Comparison of ENCODE assay signal across 25 cellular contexts in the genomic region with DNA sequence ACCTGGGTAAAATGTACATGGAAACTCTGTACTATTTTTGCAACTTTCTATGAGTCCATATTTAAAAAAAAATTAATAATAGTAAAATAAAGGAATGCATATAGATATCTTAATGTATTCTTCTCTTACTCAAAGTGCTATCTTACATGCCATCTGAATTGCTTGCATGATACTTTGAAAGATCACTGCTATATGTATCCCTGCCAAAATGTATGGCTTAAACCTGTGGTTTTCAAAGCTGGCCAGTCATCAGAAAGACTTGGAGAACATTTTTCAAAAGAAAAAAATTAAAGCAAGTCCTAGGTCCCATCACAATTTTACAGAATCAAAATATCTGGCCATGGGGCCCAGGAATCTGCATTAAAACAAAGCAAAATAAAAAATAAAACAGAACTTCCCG.
"Had no signal": no experiment of that assay in that cellular context is flagged by ENCODE, and none has a peak within 500 bp of the region (broad histone marks: within the 10 kb centered on the region; RNA-seq: fewer than 3 reads in every experiment).

No MANE protein-coding gene starts in this region.

- H3K27me3 ChIP-seq: brain microvascular endothelial cell, MG63 had no signal

- H3K27ac ChIP-seq: brain microvascular endothelial cell had no signal

- H3K36me3 Mint-ChIP-seq: WTC11 had no signal

- H3K36me3 ChIP-seq: brain microvascular endothelial cell had no signal

- H3K9me3 ChIP-seq: MG63 had no signal

- ATAC-seq: activated CD8-positive, alpha-beta T cell treated with anti-CD3 and anti-CD28 coated beads, Interleukin-2, amount 10 ng/mL, durations not matched to agents 7 days and 5 days; activated naive CD4-positive, alpha-beta T cell treated with anti-CD3 and anti-CD28 coated beads, Interleukin-2, amount 50 U/mL, for 72 hours; activated naive CD8-positive, alpha-beta T cell treated with anti-CD3 and anti-CD28 coated beads, Interleukin-2, amount 50 U/mL, for 24 hours; WTC11 had no signal

- DNase-seq: activated CD4-positive, alpha-beta T cell treated with anti-CD3 and anti-CD28 coated beads for 48 hours; activated CD4-positive, alpha-beta T cell treated with anti-CD3 and anti-CD28 coated beads, Interleukin-2, amount 50 U/mL, for 4 hours; activated CD4-positive, CD25-positive, alpha-beta regulatory T cell treated with anti-CD3 and anti-CD28 coated beads, Interleukin-2, amount 50 U/mL, for 72 hours; activated CD8-positive, alpha-beta memory T cell treated with anti-CD3 and anti-CD28 coated beads, Interleukin-2, amount 50 U/mL, for 48 hours; activated CD8-positive, alpha-beta T cell treated with anti-CD3 and anti-CD28 coated beads, Interleukin-2, amount 10 ng/mL, durations not matched to agents 7 days and 5 days; activated effector memory CD4-positive, alpha-beta T cell treated with Interleukin-2 at 50 U/mL for 16 hours; activated naive CD4-positive, alpha-beta T cell treated with Interleukin-2 at 50 U/mL for 16 hours; activated naive CD8-positive, alpha-beta T cell treated with anti-CD3 and anti-CD28 coated beads, Interleukin-2, amount 50 U/mL, for 24 hours; activated T-cell treated with anti-CD3 and anti-CD28 coated beads, Interleukin-2, amount 50 U/mL, for 1 hour; brain microvascular endothelial cell; cerebellar nuclear complex; MG63; MV-4-11; NCI-H1092 treated with DMSO at 0.1 percent for 48 hours; NCI-H1417 treated with DMSO at 0.1 percent for 48 hours; NCI-H1694 treated with DMSO at 0.1 percent for 48 hours; NCI-H2029 treated with DMSO at 0.1 percent for 48 hours; NCI-H345; NCI-H510A; NCI-H526 treated with DMSO at 0.1 percent for 48 hours; NCI-H82; T-helper 9 cell had no signal

- H3K4me3 Mint-ChIP-seq: activated CD8-positive, alpha-beta T cell treated with anti-CD3 and anti-CD28 coated beads, Interleukin-2, amount 10 ng/mL, durations not matched to agents 7 days and 5 days; activated naive CD8-positive, alpha-beta T cell treated with anti-CD3 and anti-CD28 coated beads, Interleukin-2, amount 50 U/mL, for 24 hours; T-helper 1 cell treated with Interleukin-12 subunit alpha and Interleukin-12 subunit beta and Interleukin-4 antibody, amounts not matched to agents 30 μg/mL and 1 μg/mL, for 36 hours; WTC11 had no signal

- H3K27ac Mint-ChIP-seq: activated CD8-positive, alpha-beta T cell treated with anti-CD3 and anti-CD28 coated beads, Interleukin-2, amount 10 ng/mL, durations not matched to agents 7 days and 5 days; activated naive CD4-positive, alpha-beta T cell treated with anti-CD3 and anti-CD28 coated beads, Interleukin-2, amount 50 U/mL, for 72 hours; activated naive CD8-positive, alpha-beta T cell treated with anti-CD3 and anti-CD28 coated beads, Interleukin-2, amount 50 U/mL, for 24 hours; T-helper 1 cell treated with Interleukin-12 subunit alpha and Interleukin-12 subunit beta and Interleukin-4 antibody, amounts not matched to agents 30 μg/mL and 1 μg/mL, for 36 hours; WTC11 had no signal

- H3K9me3 Mint-ChIP-seq: T-helper 1 cell treated with Interleukin-12 subunit alpha and Interleukin-12 subunit beta and Interleukin-4 antibody, amounts not matched to agents 30 μg/mL and 1 μg/mL, for 36 hours; WTC11 had no signal

- H3K4me3 ChIP-seq: MG63 had no signal

- H3K27me3 Mint-ChIP-seq: activated naive CD8-positive, alpha-beta T cell treated with anti-CD3 and anti-CD28 coated beads, Interleukin-2, amount 50 U/mL, for 24 hours had no signal
